ENCODE assay signal across 8 cellular contexts in the genomic region with DNA sequence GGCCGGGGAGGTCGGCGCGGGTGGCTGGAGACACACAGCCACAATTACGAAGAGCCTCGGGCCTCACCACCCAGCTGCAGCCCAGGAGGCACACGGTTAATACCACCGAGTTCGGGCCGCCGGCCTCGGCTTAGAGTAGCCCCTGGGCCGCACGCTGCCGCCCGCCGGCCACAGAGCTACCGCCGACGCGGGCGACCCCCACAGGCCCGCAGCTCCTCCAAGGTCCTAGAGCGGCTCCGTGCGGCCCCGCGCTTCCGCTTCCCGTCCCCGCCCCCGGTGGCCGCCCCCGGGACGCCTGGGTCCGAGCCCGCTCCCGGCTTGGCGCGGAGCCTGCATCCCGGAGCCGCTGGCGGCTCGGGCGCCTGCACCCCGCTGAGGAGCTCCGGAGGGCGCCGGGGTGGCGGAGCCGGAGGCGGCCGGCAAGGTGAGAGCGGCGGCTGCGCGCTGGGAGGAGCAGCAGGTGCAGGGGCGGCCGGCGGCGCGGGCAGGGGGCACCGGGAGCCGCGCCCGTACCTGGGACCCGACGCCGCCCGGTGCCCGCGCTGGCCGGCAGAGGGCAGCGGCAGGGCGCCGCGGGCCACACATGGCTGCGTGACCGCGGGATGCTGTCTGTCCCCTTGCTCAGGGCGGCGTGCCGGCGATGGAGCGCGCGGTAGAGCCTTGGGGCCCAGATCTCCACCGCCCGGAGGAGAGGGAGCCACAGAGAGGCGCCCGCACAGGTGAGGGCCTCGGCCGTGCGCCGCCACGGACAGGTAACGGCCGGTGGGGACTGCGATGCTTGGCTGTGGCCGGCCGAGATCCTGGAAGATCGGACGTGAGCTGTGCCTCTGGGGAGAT. TPM values are rescaled to one million over a fixed set of nuclear protein-coding genes. Genes with fewer than 3 reads are reported as not detected.
DNase-seq lines count a peak whose midpoint lies in the region; FAIRE-seq and TF ChIP-seq lines count a peak whose summit lies in the region.

A gene (plus strand): TSS at position 266 of the 837 bp plus-strand sequence. CDS start 375 bp downstream, at position 641.

- H4K8ac ChIP-seq in mesenchymal stem cell (ENCODE audit: low read length), result peak within 1 kb of the TSS; percentile 83

- H3K9me1 ChIP-seq in endothelial cell of umbilical vein (replicated peaks; ENCODE audit: control insufficient read depth, extremely low read depth, insufficient read depth, low read length), result no peaks in the 10 kb centered on the region

- peak within 1 kb of the TSS; percentile 24 for H2AK5ac ChIP-seq in mesenchymal stem cell (ENCODE audit: low read length, severe bottlenecking)

- peak; percentile 17 for TF ChIP-seq POLR2A in endothelial cell of umbilical vein (IDR thresholded peaks at IDR 0.05; ENCODE audit: low read depth, low read length)

- DNase-seq in CD1c-positive myeloid dendritic cell (ENCODE audit: extremely low spot score) (peak; percentile 63), GM19238 (ENCODE audit: insufficient read length, low spot score) (peak; percentile 77), HK-2 (ENCODE audit: unreplicated experiment) (peak; percentile 61), NCI-H82 (lab: John Stamatoyannopoulos, UW) (peak; percentile 93), endothelial cell of umbilical vein (ENCODE audit: low read depth, low spot score) (peak; percentile 89), mesenchymal stem cell (peak; percentile 90)
- peak; percentile 88 for DNase-seq in activated CD8-positive, alpha-beta memory T cell treated with anti-CD3 and anti-CD28 coated beads for 24 hours
- peak in 5 of 6 experiments; percentile 20 to 56 (median 39) for DNase-seq in stimulated activated naive CD4-positive, alpha-beta T cell (lab: John Stamatoyannopoulos, UW)

- H3K9ac ChIP-seq in endothelial cell of umbilical vein (replicated peaks; ENCODE audit: extremely low read depth, insufficient read depth, low read length) (peak within 1 kb of the TSS; percentile 72), mesenchymal stem cell (ENCODE audit: low read length) (peak within 1 kb of the TSS; percentile 96)

- H3K4me3 ChIP-seq in endothelial cell of umbilical vein (replicated peaks in 1 of 3; ENCODE audit: insufficient read depth in 1 of 3, low read depth in 1 of 3, low read length in 3 of 3), result peak within 1 kb of the TSS; percentile 46 to 85 (median 81)
- peak within 1 kb of the TSS; percentile 93 to 95 for H3K4me3 ChIP-seq in mesenchymal stem cell (ENCODE audit: insufficient read depth in 1 of 2, low read depth in 1 of 2, low read length in 2 of 2)

- dilution Hi-C loops in endothelial cell of umbilical vein (cut with MboI; ENCODE audit: extremely low pct_ligation_motif_present, low sequenced_read_pairs), result no loop called here

- H3K4me1 ChIP-seq in endothelial cell of umbilical vein (ENCODE audit: control insufficient read depth, extremely low read depth, insufficient read depth, low read length) (peaks cover 21% of the 10 kb centered on the region), mesenchymal stem cell (ENCODE audit: control insufficient read depth, insufficient read depth, low read depth, low read length) (peaks cover 18% of the 10 kb centered on the region)

- POLR2A ChIA-PET in endothelial cell of umbilical vein (lab: Charles Lee), result interaction anchor here (0.6 to 2.4 kb wide), 7 partner anchors 9 to 419 kb away, joined by 3 to 8 read pairs (median 5); a partner anchor contains a TSS

- under 1% methylated on average over 82 of the region's 103 CpGs for WGBS in mesenchymal stem cell

- peak; percentile 73 for FAIRE-seq in endothelial cell of umbilical vein (lab: Jason Lieb, UNC)

- H4K20me1 ChIP-seq in endothelial cell of umbilical vein (replicated peaks; ENCODE audit: control insufficient read depth, extremely low read depth, insufficient read depth, low read length), result no peaks in the 10 kb centered on the region

- no peak within 1 kb of the TSS for H2BK5ac ChIP-seq in mesenchymal stem cell (ENCODE audit: low read depth, low read length, poor library complexity, severe bottlenecking)

- CTCF ChIA-PET in endothelial cell of umbilical vein (lab: Charles Lee), result interaction anchor here (0.7 to 3.3 kb wide), 14 partner anchors 12 to 330 kb away, joined by 3 to 62 read pairs (median 6); a partner anchor contains a TSS

- no TSS peak for BruUV-seq in endothelial cell of umbilical vein (replicated peaks; lab: Mats Ljungman, UMichigan)

- no peaks in the 10 kb centered on the region for H3K27me3 ChIP-seq in endothelial cell of umbilical vein (ENCODE audit: control insufficient read depth in 2 of 2, insufficient read depth in 2 of 2, low read length in 2 of 2)
- no peaks in the 10 kb centered on the region for H3K27me3 ChIP-seq in mesenchymal stem cell (ENCODE audit: control insufficient read depth in 1 of 2, insufficient read depth in 1 of 2, low read length in 2 of 2)

- intact Hi-C loops in endothelial cell of umbilical vein (cut with micrococcal nuclease), result loop anchor here (1.0 to 2.0 kb wide), 2 partner anchors 13 to 17 kb away; no protein-coding TSS in a partner anchor

- H3K79me1 ChIP-seq in mesenchymal stem cell (replicated peaks; ENCODE audit: low read length, poor library complexity, severe bottlenecking), result peaks cover 15% of the 10 kb centered on the region

- peak within 1 kb of the TSS in 1 of 2 experiments; percentile 95 for H3K23ac ChIP-seq in mesenchymal stem cell (ENCODE audit: low read length in 2 of 2)

- peak within 1 kb of the TSS; percentile 72 to 95 for H3K18ac ChIP-seq in mesenchymal stem cell (ENCODE audit: low read depth in 1 of 2, low read length in 2 of 2)

- peak; percentile 23 to 36 for TF ChIP-seq CTCF in endothelial cell of umbilical vein (IDR thresholded peaks at IDR 0.05; ENCODE audit: extremely low read depth in 1 of 2, insufficient read depth in 1 of 2, low read depth in 1 of 2, low read length in 2 of 2)

- peaks cover 9% of the 10 kb centered on the region for H3K79me2 ChIP-seq in endothelial cell of umbilical vein (ENCODE audit: control insufficient read depth, insufficient read depth, low read length)

- H2BK15ac ChIP-seq in mesenchymal stem cell (ENCODE audit: low read depth, poor library complexity, severe bottlenecking), result peak within 1 kb of the TSS; percentile 58

- H3K9me3 ChIP-seq in endothelial cell of umbilical vein (replicated peaks; ENCODE audit: control insufficient read depth, insufficient read depth, low read length) (no peaks in the 10 kb centered on the region), mesenchymal stem cell (ENCODE audit: control insufficient read depth, low read length) (no peaks in the 10 kb centered on the region)

- H3K4me2 ChIP-seq in endothelial cell of umbilical vein (ENCODE audit: insufficient read depth, low read length) (peak within 1 kb of the TSS; percentile 94), mesenchymal stem cell (ENCODE audit: low read length, poor library complexity, severe bottlenecking) (peak within 1 kb of the TSS; percentile 97)

- H4K91ac ChIP-seq in mesenchymal stem cell (ENCODE audit: low read length), result peak within 1 kb of the TSS; percentile 53

- H2BK120ac ChIP-seq in mesenchymal stem cell (ENCODE audit: low read depth, low read length), result peak within 1 kb of the TSS; percentile 50

- H3K36me3 ChIP-seq in endothelial cell of umbilical vein (ENCODE audit: control insufficient read depth in 2 of 2, extremely low read depth in 1 of 2, insufficient read depth in 2 of 2, low read length in 2 of 2), result peaks cover 0 to 19% of the 10 kb centered on the region in 2 experiments
- H3K36me3 ChIP-seq in mesenchymal stem cell (ENCODE audit: control insufficient read depth in 1 of 2, insufficient read depth in 2 of 2, low read depth in 1 of 2, low read length in 2 of 2), result peaks cover 13 to 22% of the 10 kb centered on the region in 2 experiments

- H3K14ac ChIP-seq in mesenchymal stem cell (ENCODE audit: low read length in 2 of 2), result peak within 1 kb of the TSS in 1 of 2 experiments; percentile 92

- H2AFZ ChIP-seq in endothelial cell of umbilical vein (ENCODE audit: low read depth, low read length) (peak within 1 kb of the TSS; percentile 91), mesenchymal stem cell (ENCODE audit: low read depth, low read length) (peak within 1 kb of the TSS; percentile 93)

- H2BK12ac ChIP-seq in mesenchymal stem cell (ENCODE audit: low read length in 2 of 2), result peak within 1 kb of the TSS in 1 of 2 experiments; percentile 73

- peak within 1 kb of the TSS; percentile 66 for H3K27ac ChIP-seq in endothelial cell of umbilical vein (ENCODE audit: insufficient read depth, low read depth, low read length)
- H3K27ac ChIP-seq in mesenchymal stem cell (ENCODE audit: low read length, poor library complexity, severe bottlenecking), result peak within 1 kb of the TSS; percentile 77

- H3K4ac ChIP-seq in mesenchymal stem cell (ENCODE audit: low read depth in 1 of 2, low read length in 2 of 2), result peak within 1 kb of the TSS; percentile 66 to 78

TF ChIP-seq in endothelial cell of umbilical vein, 7 proteins besides CTCF, POLR2A, EP300 and RAD21:
- TF ChIP-seq EZH2 (IDR thresholded peaks at IDR 0.05; ENCODE audit: borderline replicate concordance, low read depth, low read length, severe bottlenecking) (no peak), JUN (IDR thresholded peaks at IDR 0.05; ENCODE audit: borderline replicate concordance, insufficient read depth, insufficient read length, low read depth) (no peak), FOS (IDR thresholded peaks at IDR 0.05; ENCODE audit: borderline replicate concordance, insufficient read depth, low read length) (no peak), GATA2 (IDR thresholded peaks at IDR 0.05; ENCODE audit: insufficient read depth, insufficient read length, low read depth, low read length) (no peak), POLR2AphosphoS5 (IDR thresholded peaks at IDR 0.05; ENCODE audit: insufficient read depth, low read depth, low read length) (peak; percentile 74), MYC (IDR thresholded peaks at IDR 0.05; ENCODE audit: low read depth, low read length) (peak; percentile 72)
- TF ChIP-seq, protein P1, sequence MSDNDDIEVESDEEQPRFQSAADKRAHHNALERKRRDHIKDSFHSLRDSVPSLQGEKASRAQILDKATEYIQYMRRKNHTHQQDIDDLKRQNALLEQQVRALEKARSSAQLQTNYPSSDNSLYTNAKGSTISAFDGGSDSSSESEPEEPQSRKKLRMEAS (IDR thresholded peaks at IDR 0.05; ENCODE audit: insufficient read depth, insufficient read length), result peak; percentile 37

RNA-seq across cellular contexts. Expression of the gene that starts here (rescaled TPM):
- 15.1 and 15.3 TPM in 2 replicates for total RNA-seq in endothelial cell of umbilical vein
- polyA plus RNA-seq in endothelial cell of umbilical vein, result 16.1 TPM in 2 replicates
- 9.7 and 11.3 TPM in 2 replicates for polyA plus RNA-seq in endothelial cell of umbilical vein (2011; cell fraction: cytosol; rRNA removed)
- 11.7 and 11.8 TPM in 2 replicates for polyA plus RNA-seq in endothelial cell of umbilical vein (2011; cell fraction: nucleus; rRNA removed)
- 9.6 and 13.4 TPM in 2 replicates for polyA plus RNA-seq in endothelial cell of umbilical vein (2012)
- polyA minus RNA-seq in endothelial cell of umbilical vein, result 12.2 and 17.4 TPM in 2 replicates
- polyA minus RNA-seq in endothelial cell of umbilical vein (2011; cell fraction: cytosol; rRNA and poly(A)+ RNA removed), result 6.8 TPM
- polyA minus RNA-seq in endothelial cell of umbilical vein (2011; cell fraction: nucleus; rRNA and poly(A)+ RNA removed), result 6.3 and 11.1 TPM in 2 replicates
- 6.3 TPM for polyA plus RNA-seq in mesenchymal stem cell (2013, experiment 1 of 2)
- 5.5 TPM for polyA plus RNA-seq in mesenchymal stem cell (2013, experiment 2 of 2)

Comparison
In these comparisons a context has a peak if more than half of its experiments do, and no peak if none do; other contexts are left out.
1. Peak in every context shown above with its lines: DNase-seq, H3K4me3 ChIP-seq and H3K27ac ChIP-seq.
2. DNase-seq: peak in every context shown above with its lines; median percentile 93 in NCI-H82; 90 in mesenchymal stem cell; 89 in endothelial cell of umbilical vein; 88 in activated CD8-positive, alpha-beta memory T cell treated with anti-CD3 and anti-CD28 coated beads for 24 hours; 77 in GM19238; 63 in CD1c-positive myeloid dendritic cell; 61 in HK-2; 39 in stimulated activated naive CD4-positive, alpha-beta T cell.